Comparison of ENCODE assay signal across 1 cellular context in the genomic region with DNA sequence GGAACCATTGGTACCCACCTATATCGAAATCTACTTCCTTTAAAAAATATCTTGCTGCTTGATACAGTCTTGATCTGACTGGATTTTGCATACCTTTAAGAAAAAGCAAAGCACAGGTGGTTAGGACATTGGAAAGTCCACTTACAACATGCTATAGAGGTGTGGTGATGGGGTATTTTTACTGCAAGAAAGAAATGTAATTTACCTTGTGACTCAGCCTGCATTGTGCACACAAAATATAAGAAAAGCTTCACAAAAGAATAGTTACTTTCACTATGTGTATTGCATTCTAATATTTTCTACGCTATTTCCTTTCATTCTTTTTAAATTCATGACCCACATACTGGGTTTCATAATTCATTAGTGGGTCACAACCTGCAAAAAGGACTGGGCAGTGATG.
TF ChIP-seq lines count a peak whose summit lies in the region.

No MANE protein-coding gene starts in this region.

TF ChIP-seq in endothelial cell of umbilical vein, 7 proteins besides CTCF, POLR2A, EP300 and RAD21 (continued from another document):
- TF ChIP-seq EZH2 (IDR thresholded peaks at IDR 0.05; ENCODE audit: borderline replicate concordance, low read depth, low read length, severe bottlenecking): no peak
- no peak for TF ChIP-seq POLR2AphosphoS5 (IDR thresholded peaks at IDR 0.05; ENCODE audit: insufficient read depth, low read depth, low read length)
- TF ChIP-seq JUN (IDR thresholded peaks at IDR 0.05; ENCODE audit: borderline replicate concordance, insufficient read depth, insufficient read length, low read depth): no peak
